1 cellular context compared by ENCODE assay signal in the genomic region with DNA sequence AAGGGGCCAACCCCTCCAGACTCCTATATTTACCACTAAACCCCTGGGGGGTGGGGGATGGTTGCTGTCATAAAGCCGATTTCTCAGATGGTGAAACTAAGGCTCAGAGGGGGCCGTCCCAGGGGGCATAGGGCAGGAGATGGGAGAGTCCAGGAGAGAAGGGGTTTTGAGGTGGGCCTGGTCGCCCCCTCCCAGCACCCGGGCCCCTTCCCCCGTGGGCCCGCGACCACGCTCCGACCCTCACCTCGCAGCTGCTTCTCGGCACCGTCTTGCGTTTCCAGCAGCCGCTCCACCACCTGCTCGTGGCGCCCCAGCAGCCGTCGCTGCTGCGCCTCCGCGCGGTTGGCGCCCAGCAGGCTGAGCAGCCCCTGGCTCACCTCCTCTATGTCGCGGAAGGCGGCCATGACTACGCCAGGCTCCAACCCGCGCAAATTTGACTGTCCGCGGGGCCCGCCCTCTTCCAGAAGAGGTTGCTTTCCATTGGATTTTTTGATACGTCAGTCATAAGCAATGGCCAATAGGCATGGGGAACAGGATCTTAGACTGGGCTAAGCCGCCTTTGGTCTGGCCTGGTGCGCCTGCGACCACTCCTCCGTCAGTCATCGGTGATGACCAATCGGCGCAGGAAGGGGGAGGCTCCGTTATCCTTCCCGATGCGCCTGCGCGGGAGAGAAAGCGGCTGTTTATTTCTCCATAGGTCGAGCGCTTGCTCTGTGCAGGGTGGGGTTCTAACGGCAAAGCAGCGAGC.
TF ChIP-seq lines count a peak whose summit lies in the region.

A gene with protein sequence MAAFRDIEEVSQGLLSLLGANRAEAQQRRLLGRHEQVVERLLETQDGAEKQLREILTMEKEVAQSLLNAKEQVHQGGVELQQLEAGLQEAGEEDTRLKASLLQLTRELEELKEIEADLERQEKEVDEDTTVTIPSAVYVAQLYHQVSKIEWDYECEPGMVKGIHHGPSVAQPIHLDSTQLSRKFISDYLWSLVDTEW (minus strand): TSS at position 410 of the 748 bp plus-strand sequence. CDS start 6 bp downstream, at position 404.

TF ChIP-seq in HepG2, 621 proteins besides CTCF, POLR2A, EP300 and RAD21 (continued from another document and continues in another):
- TF ChIP-seq, protein P1, sequence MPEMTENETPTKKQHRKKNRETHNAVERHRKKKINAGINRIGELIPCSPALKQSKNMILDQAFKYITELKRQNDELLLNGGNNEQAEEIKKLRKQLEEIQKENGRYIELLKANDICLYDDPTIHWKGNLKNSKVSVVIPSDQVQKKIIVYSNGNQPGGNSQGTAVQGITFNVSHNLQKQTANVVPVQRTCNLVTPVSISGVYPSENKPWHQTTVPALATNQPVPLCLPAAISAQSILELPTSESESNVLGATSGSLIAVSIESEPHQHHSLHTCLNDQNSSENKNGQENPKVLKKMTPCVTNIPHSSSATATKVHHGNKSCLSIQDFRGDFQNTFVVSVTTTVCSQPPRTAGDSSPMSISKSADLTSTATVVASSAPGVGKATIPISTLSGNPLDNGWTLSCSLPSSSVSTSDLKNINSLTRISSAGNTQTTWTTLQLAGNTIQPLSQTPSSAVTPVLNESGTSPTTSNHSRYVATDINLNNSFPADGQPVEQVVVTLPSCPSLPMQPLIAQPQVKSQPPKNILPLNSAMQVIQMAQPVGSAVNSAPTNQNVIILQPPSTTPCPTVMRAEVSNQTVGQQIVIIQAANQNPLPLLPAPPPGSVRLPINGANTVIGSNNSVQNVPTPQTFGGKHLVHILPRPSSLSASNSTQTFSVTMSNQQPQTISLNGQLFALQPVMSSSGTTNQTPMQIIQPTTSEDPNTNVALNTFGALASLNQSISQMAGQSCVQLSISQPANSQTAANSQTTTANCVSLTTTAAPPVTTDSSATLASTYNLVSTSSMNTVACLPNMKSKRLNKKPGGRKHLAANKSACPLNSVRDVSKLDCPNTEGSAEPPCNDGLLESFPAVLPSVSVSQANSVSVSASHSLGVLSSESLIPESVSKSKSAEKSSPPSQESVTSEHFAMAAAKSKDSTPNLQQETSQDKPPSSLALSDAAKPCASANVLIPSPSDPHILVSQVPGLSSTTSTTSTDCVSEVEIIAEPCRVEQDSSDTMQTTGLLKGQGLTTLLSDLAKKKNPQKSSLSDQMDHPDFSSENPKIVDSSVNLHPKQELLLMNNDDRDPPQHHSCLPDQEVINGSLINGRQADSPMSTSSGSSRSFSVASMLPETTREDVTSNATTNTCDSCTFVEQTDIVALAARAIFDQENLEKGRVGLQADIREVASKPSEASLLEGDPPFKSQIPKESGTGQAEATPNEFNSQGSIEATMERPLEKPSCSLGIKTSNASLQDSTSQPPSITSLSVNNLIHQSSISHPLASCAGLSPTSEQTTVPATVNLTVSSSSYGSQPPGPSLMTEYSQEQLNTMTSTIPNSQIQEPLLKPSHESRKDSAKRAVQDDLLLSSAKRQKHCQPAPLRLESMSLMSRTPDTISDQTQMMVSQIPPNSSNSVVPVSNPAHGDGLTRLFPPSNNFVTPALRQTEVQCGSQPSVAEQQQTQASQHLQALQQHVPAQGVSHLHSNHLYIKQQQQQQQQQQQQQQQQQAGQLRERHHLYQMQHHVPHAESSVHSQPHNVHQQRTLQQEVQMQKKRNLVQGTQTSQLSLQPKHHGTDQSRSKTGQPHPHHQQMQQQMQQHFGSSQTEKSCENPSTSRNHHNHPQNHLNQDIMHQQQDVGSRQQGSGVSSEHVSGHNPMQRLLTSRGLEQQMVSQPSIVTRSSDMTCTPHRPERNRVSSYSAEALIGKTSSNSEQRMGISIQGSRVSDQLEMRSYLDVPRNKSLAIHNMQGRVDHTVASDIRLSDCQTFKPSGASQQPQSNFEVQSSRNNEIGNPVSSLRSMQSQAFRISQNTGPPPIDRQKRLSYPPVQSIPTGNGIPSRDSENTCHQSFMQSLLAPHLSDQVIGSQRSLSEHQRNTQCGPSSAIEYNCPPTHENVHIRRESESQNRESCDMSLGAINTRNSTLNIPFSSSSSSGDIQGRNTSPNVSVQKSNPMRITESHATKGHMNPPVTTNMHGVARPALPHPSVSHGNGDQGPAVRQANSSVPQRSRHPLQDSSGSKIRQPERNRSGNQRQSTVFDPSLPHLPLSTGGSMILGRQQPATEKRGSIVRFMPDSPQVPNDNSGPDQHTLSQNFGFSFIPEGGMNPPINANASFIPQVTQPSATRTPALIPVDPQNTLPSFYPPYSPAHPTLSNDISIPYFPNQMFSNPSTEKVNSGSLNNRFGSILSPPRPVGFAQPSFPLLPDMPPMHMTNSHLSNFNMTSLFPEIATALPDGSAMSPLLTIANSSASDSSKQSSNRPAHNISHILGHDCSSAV (CRISPR knock-in tag; IDR thresholded peaks at IDR 0.05; ENCODE audit: borderline replicate concordance), result no peak
- TF ChIP-seq, protein P2, sequence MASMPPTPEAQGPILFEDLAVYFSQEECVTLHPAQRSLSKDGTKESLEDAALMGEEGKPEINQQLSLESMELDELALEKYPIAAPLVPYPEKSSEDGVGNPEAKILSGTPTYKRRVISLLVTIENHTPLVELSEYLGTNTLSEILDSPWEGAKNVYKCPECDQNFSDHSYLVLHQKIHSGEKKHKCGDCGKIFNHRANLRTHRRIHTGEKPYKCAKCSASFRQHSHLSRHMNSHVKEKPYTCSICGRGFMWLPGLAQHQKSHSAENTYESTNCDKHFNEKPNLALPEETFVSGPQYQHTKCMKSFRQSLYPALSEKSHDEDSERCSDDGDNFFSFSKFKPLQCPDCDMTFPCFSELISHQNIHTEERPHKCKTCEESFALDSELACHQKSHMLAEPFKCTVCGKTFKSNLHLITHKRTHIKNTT (CRISPR knock-in tag; IDR thresholded peaks at IDR 0.05), result no peak
- TF ChIP-seq, protein P3, sequence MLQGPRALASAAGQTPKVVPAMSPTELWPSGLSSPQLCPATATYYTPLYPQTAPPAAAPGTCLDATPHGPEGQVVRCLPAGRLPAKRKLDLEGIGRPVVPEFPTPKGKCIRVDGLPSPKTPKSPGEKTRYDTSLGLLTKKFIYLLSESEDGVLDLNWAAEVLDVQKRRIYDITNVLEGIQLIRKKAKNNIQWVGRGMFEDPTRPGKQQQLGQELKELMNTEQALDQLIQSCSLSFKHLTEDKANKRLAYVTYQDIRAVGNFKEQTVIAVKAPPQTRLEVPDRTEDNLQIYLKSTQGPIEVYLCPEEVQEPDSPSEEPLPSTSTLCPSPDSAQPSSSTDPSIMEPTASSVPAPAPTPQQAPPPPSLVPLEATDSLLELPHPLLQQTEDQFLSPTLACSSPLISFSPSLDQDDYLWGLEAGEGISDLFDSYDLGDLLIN (CRISPR knock-in tag; IDR thresholded peaks at IDR 0.05; ENCODE audit: borderline replicate concordance), result peak; percentile 78; the same call in 1 of the 2 replicates
- TF ChIP-seq, protein P4, sequence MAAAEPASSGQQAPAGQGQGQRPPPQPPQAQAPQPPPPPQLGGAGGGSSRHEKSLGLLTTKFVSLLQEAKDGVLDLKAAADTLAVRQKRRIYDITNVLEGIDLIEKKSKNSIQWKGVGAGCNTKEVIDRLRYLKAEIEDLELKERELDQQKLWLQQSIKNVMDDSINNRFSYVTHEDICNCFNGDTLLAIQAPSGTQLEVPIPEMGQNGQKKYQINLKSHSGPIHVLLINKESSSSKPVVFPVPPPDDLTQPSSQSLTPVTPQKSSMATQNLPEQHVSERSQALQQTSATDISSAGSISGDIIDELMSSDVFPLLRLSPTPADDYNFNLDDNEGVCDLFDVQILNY (CRISPR knock-in tag; conservative IDR thresholded peaks at IDR 0.05), result peak; percentile 97
- TF ChIP-seq ZNF737 (CRISPR knock-in tag; IDR thresholded peaks at IDR 0.05; ENCODE audit: borderline replicate concordance) (no peak), HNF4A (CRISPR knock-in tag; IDR thresholded peaks at IDR 0.05) (no peak), FOXM1 (CRISPR knock-in tag; IDR thresholded peaks at IDR 0.05) (no peak), SRSF4 (IDR thresholded peaks at IDR 0.05; ENCODE audit: low read depth, low read length, poor library complexity, severe bottlenecking) (no peak), HOXA3 (CRISPR knock-in tag; IDR thresholded peaks at IDR 0.05) (no peak; the same call in 1 of the 2 replicates), WIZ (CRISPR knock-in tag; IDR thresholded peaks at IDR 0.05) (0 out of 2 replicates have a peak, but pooled peaks have one; percentile 60), CEBPB (IDR thresholded peaks at IDR 0.05; ENCODE audit: borderline replicate concordance, low read depth, low read length) (no peak), ZNF720 (CRISPR knock-in tag; IDR thresholded peaks at IDR 0.05) (no peak), HIVEP1 (CRISPR knock-in tag; IDR thresholded peaks at IDR 0.05) (0 out of 2 replicates have a peak, but pooled peaks have one; percentile 32), TCF12 (IDR thresholded peaks at IDR 0.05) (no peak), TCF12 (CRISPR knock-in tag; IDR thresholded peaks at IDR 0.05) (0 out of 2 replicates have a peak, but pooled peaks have one; percentile 65), SOX13 (IDR thresholded peaks at IDR 0.05) (no peak), SOX13 (CRISPR knock-in tag; conservative IDR thresholded peaks at IDR 0.05 in 1 of 2, IDR thresholded peaks at IDR 0.05 in 1 of 2) (no peak), CHCHD3 (CRISPR knock-in tag; IDR thresholded peaks at IDR 0.05) (no peak), ZNF615 (CRISPR knock-in tag; IDR thresholded peaks at IDR 0.05; ENCODE audit: borderline replicate concordance) (no peak), ZC3H4 (CRISPR knock-in tag; IDR thresholded peaks at IDR 0.05; ENCODE audit: borderline replicate concordance) (no peak), CBX5 (CRISPR knock-in tag; IDR thresholded peaks at IDR 0.05; ENCODE audit: borderline replicate concordance) (no peak), SP140L (CRISPR knock-in tag; IDR thresholded peaks at IDR 0.05; ENCODE audit: borderline replicate concordance) (no peak), TMF1 (CRISPR knock-in tag; IDR thresholded peaks at IDR 0.05; ENCODE audit: low read depth) (peak; percentile 68; the same call in 1 of the 2 replicates), ZNF205 (CRISPR knock-in tag; IDR thresholded peaks at IDR 0.05) (no peak; the same call in 1 of the 2 replicates), HOXA5 (CRISPR knock-in tag; IDR thresholded peaks at IDR 0.05) (peak; percentile 31; the same call in 1 of the 2 replicates), ZNF780A (CRISPR knock-in tag; IDR thresholded peaks at IDR 0.05) (no peak), ZNF709 (CRISPR knock-in tag; IDR thresholded peaks at IDR 0.05) (no peak), GABPB1 (CRISPR knock-in tag; IDR thresholded peaks at IDR 0.05) (peak; percentile 67), ZNF776 (CRISPR knock-in tag; IDR thresholded peaks at IDR 0.05) (0 out of 2 replicates have a peak, but pooled peaks have one; percentile 45), ZNF672 (CRISPR knock-in tag; IDR thresholded peaks at IDR 0.05) (no peak), ZBTB1 (CRISPR knock-in tag; IDR thresholded peaks at IDR 0.05; ENCODE audit: borderline replicate concordance) (no peak), MAFG (CRISPR knock-in tag; IDR thresholded peaks at IDR 0.05) (no peak), ETV5 (CRISPR knock-in tag; IDR thresholded peaks at IDR 0.05; ENCODE audit: borderline replicate concordance) (no peak; the same call in 1 of the 2 replicates)
- TF ChIP-seq, protein P5, sequence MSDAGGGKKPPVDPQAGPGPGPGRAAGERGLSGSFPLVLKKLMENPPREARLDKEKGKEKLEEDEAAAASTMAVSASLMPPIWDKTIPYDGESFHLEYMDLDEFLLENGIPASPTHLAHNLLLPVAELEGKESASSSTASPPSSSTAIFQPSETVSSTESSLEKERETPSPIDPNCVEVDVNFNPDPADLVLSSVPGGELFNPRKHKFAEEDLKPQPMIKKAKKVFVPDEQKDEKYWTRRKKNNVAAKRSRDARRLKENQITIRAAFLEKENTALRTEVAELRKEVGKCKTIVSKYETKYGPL (CRISPR knock-in tag; IDR thresholded peaks at IDR 0.05), result no peak
- TF ChIP-seq, protein P6, sequence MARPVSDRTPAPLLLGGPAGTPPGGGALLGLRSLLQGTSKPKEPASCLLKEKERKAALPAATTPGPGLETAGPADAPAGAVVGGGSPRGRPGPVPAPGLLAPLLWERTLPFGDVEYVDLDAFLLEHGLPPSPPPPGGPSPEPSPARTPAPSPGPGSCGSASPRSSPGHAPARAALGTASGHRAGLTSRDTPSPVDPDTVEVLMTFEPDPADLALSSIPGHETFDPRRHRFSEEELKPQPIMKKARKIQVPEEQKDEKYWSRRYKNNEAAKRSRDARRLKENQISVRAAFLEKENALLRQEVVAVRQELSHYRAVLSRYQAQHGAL (CRISPR knock-in tag; IDR thresholded peaks at IDR 0.05; ENCODE audit: not compliant biosample characterization), result no peak
- TF ChIP-seq, protein P7, sequence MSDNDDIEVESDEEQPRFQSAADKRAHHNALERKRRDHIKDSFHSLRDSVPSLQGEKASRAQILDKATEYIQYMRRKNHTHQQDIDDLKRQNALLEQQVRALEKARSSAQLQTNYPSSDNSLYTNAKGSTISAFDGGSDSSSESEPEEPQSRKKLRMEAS (IDR thresholded peaks at IDR 0.05), result peak; percentile 57; the same call in 1 of the 2 replicates
- TF ChIP-seq, protein P8, sequence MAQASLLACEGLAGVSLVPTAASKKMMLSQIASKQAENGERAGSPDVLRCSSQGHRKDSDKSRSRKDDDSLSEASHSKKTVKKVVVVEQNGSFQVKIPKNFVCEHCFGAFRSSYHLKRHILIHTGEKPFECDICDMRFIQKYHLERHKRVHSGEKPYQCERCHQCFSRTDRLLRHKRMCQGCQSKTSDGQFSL (CRISPR knock-in tag; IDR thresholded peaks at IDR 0.05), result 0 out of 2 replicates have a peak, but pooled peaks have one; percentile 28
- TF ChIP-seq, protein P9, sequence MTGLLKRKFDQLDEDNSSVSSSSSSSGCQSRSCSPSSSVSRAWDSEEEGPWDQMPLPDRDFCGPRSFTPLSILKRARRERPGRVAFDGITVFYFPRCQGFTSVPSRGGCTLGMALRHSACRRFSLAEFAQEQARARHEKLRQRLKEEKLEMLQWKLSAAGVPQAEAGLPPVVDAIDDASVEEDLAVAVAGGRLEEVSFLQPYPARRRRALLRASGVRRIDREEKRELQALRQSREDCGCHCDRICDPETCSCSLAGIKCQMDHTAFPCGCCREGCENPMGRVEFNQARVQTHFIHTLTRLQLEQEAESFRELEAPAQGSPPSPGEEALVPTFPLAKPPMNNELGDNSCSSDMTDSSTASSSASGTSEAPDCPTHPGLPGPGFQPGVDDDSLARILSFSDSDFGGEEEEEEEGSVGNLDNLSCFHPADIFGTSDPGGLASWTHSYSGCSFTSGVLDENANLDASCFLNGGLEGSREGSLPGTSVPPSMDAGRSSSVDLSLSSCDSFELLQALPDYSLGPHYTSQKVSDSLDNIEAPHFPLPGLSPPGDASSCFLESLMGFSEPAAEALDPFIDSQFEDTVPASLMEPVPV (CRISPR knock-in tag; IDR thresholded peaks at IDR 0.05), result no peak
- TF ChIP-seq, protein P10, sequence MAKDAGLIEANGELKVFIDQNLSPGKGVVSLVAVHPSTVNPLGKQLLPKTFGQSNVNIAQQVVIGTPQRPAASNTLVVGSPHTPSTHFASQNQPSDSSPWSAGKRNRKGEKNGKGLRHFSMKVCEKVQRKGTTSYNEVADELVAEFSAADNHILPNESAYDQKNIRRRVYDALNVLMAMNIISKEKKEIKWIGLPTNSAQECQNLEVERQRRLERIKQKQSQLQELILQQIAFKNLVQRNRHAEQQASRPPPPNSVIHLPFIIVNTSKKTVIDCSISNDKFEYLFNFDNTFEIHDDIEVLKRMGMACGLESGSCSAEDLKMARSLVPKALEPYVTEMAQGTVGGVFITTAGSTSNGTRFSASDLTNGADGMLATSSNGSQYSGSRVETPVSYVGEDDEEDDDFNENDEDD (CRISPR knock-in tag; IDR thresholded peaks at IDR 0.05; ENCODE audit: borderline replicate concordance), result peak; percentile 100
- TF ChIP-seq, protein P11, sequence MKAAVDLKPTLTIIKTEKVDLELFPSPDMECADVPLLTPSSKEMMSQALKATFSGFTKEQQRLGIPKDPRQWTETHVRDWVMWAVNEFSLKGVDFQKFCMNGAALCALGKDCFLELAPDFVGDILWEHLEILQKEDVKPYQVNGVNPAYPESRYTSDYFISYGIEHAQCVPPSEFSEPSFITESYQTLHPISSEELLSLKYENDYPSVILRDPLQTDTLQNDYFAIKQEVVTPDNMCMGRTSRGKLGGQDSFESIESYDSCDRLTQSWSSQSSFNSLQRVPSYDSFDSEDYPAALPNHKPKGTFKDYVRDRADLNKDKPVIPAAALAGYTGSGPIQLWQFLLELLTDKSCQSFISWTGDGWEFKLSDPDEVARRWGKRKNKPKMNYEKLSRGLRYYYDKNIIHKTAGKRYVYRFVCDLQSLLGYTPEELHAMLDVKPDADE (CRISPR knock-in tag; IDR thresholded peaks at IDR 0.05), result no peak
